ENCODE assay signal across 19 cellular contexts in the genomic region with DNA sequence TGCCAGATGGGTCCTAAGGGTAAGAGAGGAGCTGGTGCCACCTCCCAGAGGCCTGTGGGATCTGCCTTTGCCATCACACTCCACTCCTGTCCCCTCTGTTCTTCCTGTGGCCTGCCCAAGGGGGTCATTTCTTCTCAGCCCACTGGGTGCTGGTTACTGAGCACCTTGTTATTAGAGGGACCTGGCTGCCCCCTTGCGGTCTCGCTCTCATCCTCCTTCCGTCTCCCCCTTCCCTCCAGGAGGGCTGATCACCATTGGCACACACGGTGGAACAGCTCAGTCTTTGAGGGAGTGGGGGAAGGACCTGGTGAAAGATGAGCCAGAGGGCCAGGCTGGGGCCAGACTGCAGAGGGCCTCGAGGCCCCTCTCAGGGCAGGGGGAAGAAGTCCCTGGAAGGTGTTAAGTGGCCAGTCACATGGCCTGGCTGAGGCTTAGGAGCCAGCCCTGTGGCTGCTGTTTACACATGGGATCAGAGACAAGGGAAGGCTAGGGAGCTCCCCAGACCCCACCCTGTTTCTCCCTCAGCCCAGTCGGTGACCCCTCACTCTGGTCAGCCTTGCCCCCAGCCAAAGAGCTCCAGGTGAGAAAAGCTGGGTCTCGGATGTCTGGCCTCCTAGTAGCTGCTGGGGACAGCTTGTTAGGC.
"Had no signal": no experiment of that assay in that cellular context is flagged by ENCODE, and none has a peak within 500 bp of the region (broad histone marks: within the 10 kb centered on the region; RNA-seq: fewer than 3 reads in every experiment).

No MANE protein-coding gene starts in this region.

- H3K4me1 ChIP-seq: foreskin keratinocyte, tibial nerve, uterus had no signal

- H3K27me3 ChIP-seq: foreskin keratinocyte, neural progenitor cell, ovary, tibial nerve, uterus had no signal

- H3K9me3 ChIP-seq: ovary, tibial nerve, uterus had no signal

- H3K4me3 ChIP-seq: coronary artery, neural progenitor cell, ovary, tibial nerve, uterus had no signal

- H3K27ac ChIP-seq: coronary artery, foreskin keratinocyte, neural progenitor cell, ovary, tibial nerve, uterus had no signal

- DNase-seq: activated CD4-positive, alpha-beta T cell treated with anti-CD3 and anti-CD28 coated beads, Interleukin-2, amount 50 U/mL, for 4 hours; activated effector memory CD4-positive, alpha-beta T cell treated with Interleukin-2 at 50 U/mL for 16 hours; activated T-cell treated with anti-CD3 and anti-CD28 coated beads, Interleukin-2, amount 50 U/mL, for 1 hour; effector CD4-positive, alpha-beta T cell; foreskin keratinocyte; head of caudate nucleus; immature natural killer cell; left colon; mammary epithelial cell; naive B cell; ovary; substantia nigra; uterus had no signal

- ATAC-seq: activated CD4-positive, CD25-positive, alpha-beta regulatory T cell treated with anti-CD3 and anti-CD28 coated beads, Interleukin-2, amount 50 U/mL, for 24 hours; activated naive CD4-positive, alpha-beta T cell treated with anti-CD3 and anti-CD28 coated beads, Interleukin-2, amount 50 U/mL, for 72 hours; foreskin keratinocyte; left colon; stimulated activated effector memory CD8-positive, alpha-beta T cell treated with anti-CD3 and anti-CD28 coated beads, Interleukin-12 subunit alpha, Interleukin-12 subunit beta, amount 100 ng/mL, for 72 hours had no signal

- H3K36me3 ChIP-seq: neural progenitor cell, ovary, uterus had no signal
